32 cellular contexts compared by ENCODE assay signal in genomic region chr1:248047008-248047407, GRCh38. TPM values are rescaled to one million over a fixed set of nuclear protein-coding genes. Genes with fewer than 3 reads are reported as not detected.
"Had no signal": no experiment of that assay in that cellular context is flagged by ENCODE, and none has a peak within 500 bp of the region (broad histone marks: within the 10 kb centered on the region; RNA-seq: fewer than 3 reads in every experiment).

No MANE protein-coding gene starts in this region.

- H3K36me3 Mint-ChIP-seq: stimulated activated effector memory CD8-positive, alpha-beta T cell treated with anti-CD3 and anti-CD28 coated beads, Interleukin-12 subunit alpha, Interleukin-12 subunit beta, amount 100 ng/mL, for 72 hours had no signal

- H3K4me1 ChIP-seq: lower lobe of right lung, pancreas, prostate gland, sigmoid colon, spleen, suprapubic skin, tibial artery, upper lobe of right lung had no signal

- H3K4me1 Mint-ChIP-seq: naive thymus-derived CD8-positive, alpha-beta T cell; nephron; neural crest cell; stimulated activated effector memory CD8-positive, alpha-beta T cell treated with anti-CD3 and anti-CD28 coated beads, Interleukin-12 subunit alpha, Interleukin-12 subunit beta, amount 100 ng/mL, for 72 hours had no signal

- H3K4me3 ChIP-seq: lower lobe of right lung, pancreas, prostate gland, sigmoid colon, spleen, suprapubic skin, thoracic aorta, tibial artery, upper lobe of right lung had no signal

- H3K27me3 ChIP-seq: pancreas, sigmoid colon, spleen, suprapubic skin, tibial artery, upper lobe of right lung had no signal

- H3K4me3 Mint-ChIP-seq: naive thymus-derived CD8-positive, alpha-beta T cell; nephron; neural crest cell; stimulated activated effector memory CD8-positive, alpha-beta T cell treated with anti-CD3 and anti-CD28 coated beads, Interleukin-12 subunit alpha, Interleukin-12 subunit beta, amount 100 ng/mL, for 72 hours; stimulated activated naive CD8-positive, alpha-beta T cell treated with anti-CD3 and anti-CD28 coated beads, Interleukin-15, Interleukin-2, amounts not matched to agents 100 ng/mL and 50 ng/mL, for 24 hours had no signal

- DNase-seq: hippocampal formation; kidney glomerular epithelial cell; left cardiac atrium; lower lobe of right lung; mammary epithelial cell; mesenchymal stem cell; naive thymus-derived CD8-positive, alpha-beta T cell; nucleus accumbens; pancreas; posterior cingulate gyrus; retina; right cardiac atrium; sigmoid colon; small intestine; spleen; stimulated activated CD4-positive, alpha-beta T cell treated with anti-CD3 and anti-CD28 coated beads, Interleukin-4, amount 100 ng/mL, for 24 hours; stimulated activated naive CD4-positive, alpha-beta T cell; tibial artery; trophoblast cell; upper lobe of right lung had no signal

- H3K36me3 ChIP-seq: lower lobe of right lung, pancreas, prostate gland, sigmoid colon, spleen, suprapubic skin, thoracic aorta, tibial artery, upper lobe of right lung had no signal

- ATAC-seq: left cardiac atrium; left lobe of liver; lower lobe of right lung; naive thymus-derived CD8-positive, alpha-beta T cell; pancreas; right cardiac atrium; stimulated activated effector memory CD8-positive, alpha-beta T cell treated with anti-CD3 and anti-CD28 coated beads, Interleukin-12 subunit alpha, Interleukin-12 subunit beta, amount 100 ng/mL, for 72 hours; upper lobe of right lung had no signal

- H3K27ac Mint-ChIP-seq: naive thymus-derived CD8-positive, alpha-beta T cell; nephron; stimulated activated effector memory CD8-positive, alpha-beta T cell treated with anti-CD3 and anti-CD28 coated beads, Interleukin-12 subunit alpha, Interleukin-12 subunit beta, amount 100 ng/mL, for 72 hours; stimulated activated naive CD8-positive, alpha-beta T cell treated with anti-CD3 and anti-CD28 coated beads, Interleukin-15, Interleukin-2, amounts not matched to agents 100 ng/mL and 50 ng/mL, for 24 hours had no signal

- H3K27me3 Mint-ChIP-seq: naive thymus-derived CD8-positive, alpha-beta T cell; stimulated activated naive CD8-positive, alpha-beta T cell treated with anti-CD3 and anti-CD28 coated beads, Interleukin-15, Interleukin-2, amounts not matched to agents 100 ng/mL and 50 ng/mL, for 24 hours had no signal

- H3K9me3 ChIP-seq: lower lobe of right lung, pancreas, prostate gland, thoracic aorta, tibial artery, upper lobe of right lung had no signal

- H3K27ac ChIP-seq: lower lobe of right lung, pancreas, prostate gland, sigmoid colon, spleen, suprapubic skin, thoracic aorta, tibial artery, upper lobe of right lung had no signal

RNA-seq across cellular contexts. Expression of gene OR2L3, which starts 0.4 kb away (rescaled TPM):
- total RNA-seq: left cardiac atrium, left lobe of liver, lower lobe of right lung, mucosa of gallbladder, neural crest cell, pancreas, right cardiac atrium, subcutaneous adipose tissue, suprapubic skin, thoracic aorta, upper lobe of right lung had no signal

RNA-seq across cellular contexts. Expression of gene OR2L2, which starts 17.1 kb away (rescaled TPM):
- total RNA-seq: liver, lower lobe of right lung, suprapubic skin, thoracic aorta had no signal

RNA-seq across cellular contexts. Expression of gene OR2L5, which starts 33.5 kb away (rescaled TPM):
- total RNA-seq: left cardiac atrium, left lobe of liver, lower lobe of right lung, mucosa of gallbladder, neural crest cell, osteoblast, pancreas, prostate gland, right cardiac atrium, sigmoid colon, suprapubic skin, thoracic aorta, upper lobe of right lung had no signal

RNA-seq across cellular contexts. Expression of gene OR2L13, which starts 48.0 kb away (rescaled TPM):
- total RNA-seq: left cardiac atrium; left lobe of liver; liver; lower lobe of right lung; mammary epithelial cell; mucosa of gallbladder; naive thymus-derived CD8-positive, alpha-beta T cell; neural crest cell; pancreas; prostate gland; right cardiac atrium; sigmoid colon; subcutaneous adipose tissue; suprapubic skin; thoracic aorta; upper lobe of right lung had no signal
